In genomic region chr13:99160415-99160814, GRCh38 we compare ENCODE assay signal across 24 cellular contexts.
"Had no signal": no experiment of that assay in that cellular context is flagged by ENCODE, and none has a peak within 500 bp of the region (broad histone marks: within the 10 kb centered on the region; RNA-seq: fewer than 3 reads in every experiment).

No MANE protein-coding gene starts in this region.

- H3K27ac ChIP-seq: dorsolateral prefrontal cortex, gastrocnemius medialis, heart right ventricle, left lung, lower lobe of right lung, neural progenitor cell, prostate gland, right atrium auricular region, sigmoid colon, stomach, thyroid gland, upper lobe of left lung had no signal

- H3K27me3 ChIP-seq: neural progenitor cell, right atrium auricular region, thyroid gland, upper lobe of left lung had no signal

- H2AFZ ChIP-seq: neural progenitor cell had no signal

- H3K36me3 ChIP-seq: gastrocnemius medialis, heart right ventricle, left lung, lower lobe of right lung, neural progenitor cell, prostate gland, right atrium auricular region, sigmoid colon, stomach, thyroid gland, upper lobe of left lung had no signal

- H3K27ac Mint-ChIP-seq: naive thymus-derived CD8-positive, alpha-beta T cell; neural progenitor cell; stimulated activated effector memory CD8-positive, alpha-beta T cell treated with anti-CD3 and anti-CD28 coated beads, Interleukin-12 subunit alpha, Interleukin-12 subunit beta, amount 100 ng/mL, for 72 hours had no signal

- H3K4me1 Mint-ChIP-seq: naive thymus-derived CD8-positive, alpha-beta T cell; stimulated activated effector memory CD8-positive, alpha-beta T cell treated with anti-CD3 and anti-CD28 coated beads, Interleukin-12 subunit alpha, Interleukin-12 subunit beta, amount 100 ng/mL, for 72 hours had no signal

- H3K4me3 ChIP-seq: dorsolateral prefrontal cortex, gastrocnemius medialis, heart right ventricle, left lung, lower lobe of right lung, neural progenitor cell, prostate gland, right atrium auricular region, sigmoid colon, stomach, thyroid gland, upper lobe of left lung had no signal

- H3K4me3 Mint-ChIP-seq: naive thymus-derived CD8-positive, alpha-beta T cell; neural progenitor cell; stimulated activated effector memory CD8-positive, alpha-beta T cell treated with anti-CD3 and anti-CD28 coated beads, Interleukin-12 subunit alpha, Interleukin-12 subunit beta, amount 100 ng/mL, for 72 hours had no signal

- ATAC-seq: gastrocnemius medialis; left lung; lower lobe of right lung; naive thymus-derived CD8-positive, alpha-beta T cell; stimulated activated effector memory CD8-positive, alpha-beta T cell treated with anti-CD3 and anti-CD28 coated beads, Interleukin-12 subunit alpha, Interleukin-12 subunit beta, amount 100 ng/mL, for 72 hours had no signal

- DNase-seq: dorsolateral prefrontal cortex; effector CD4-positive, alpha-beta T cell; foreskin fibroblast; gastrocnemius medialis; heart right ventricle; hippocampal formation; left cardiac atrium; left lung; lower lobe of right lung; naive thymus-derived CD8-positive, alpha-beta T cell; sigmoid colon; stimulated activated CD4-positive, alpha-beta T cell treated with anti-CD3 and anti-CD28 coated beads, Interleukin-2, amount 100 ng/mL, for 24 hours; stimulated activated CD4-positive, alpha-beta T cell treated with anti-CD3 and anti-CD28 coated beads, Interleukin-4, amount 100 ng/mL, for 24 hours; stimulated activated naive CD4-positive, alpha-beta T cell treated with Interleukin-2 at 50 U/mL for 16 hours; stomach; thyroid gland; upper lobe of left lung had no signal

- H3K9me3 Mint-ChIP-seq: stimulated activated effector memory CD8-positive, alpha-beta T cell treated with anti-CD3 and anti-CD28 coated beads, Interleukin-12 subunit alpha, Interleukin-12 subunit beta, amount 100 ng/mL, for 72 hours had no signal

- H3K4me2 ChIP-seq: neural progenitor cell had no signal

- FAIRE-seq: colon, islet of Langerhans, urothelium cell line had no signal

- H3K4me1 ChIP-seq: gastrocnemius medialis, left lung, lower lobe of right lung, neural progenitor cell, prostate gland, right atrium auricular region, sigmoid colon, stomach, thyroid gland, upper lobe of left lung had no signal

- H3K9ac ChIP-seq: neural progenitor cell had no signal

- H3K9me3 ChIP-seq: gastrocnemius medialis, heart right ventricle, left lung, lower lobe of right lung, prostate gland, right atrium auricular region, sigmoid colon, stomach, thyroid gland, upper lobe of left lung had no signal

- H3K36me3 Mint-ChIP-seq: naive thymus-derived CD8-positive, alpha-beta T cell; neural progenitor cell had no signal
